In the genomic region with DNA sequence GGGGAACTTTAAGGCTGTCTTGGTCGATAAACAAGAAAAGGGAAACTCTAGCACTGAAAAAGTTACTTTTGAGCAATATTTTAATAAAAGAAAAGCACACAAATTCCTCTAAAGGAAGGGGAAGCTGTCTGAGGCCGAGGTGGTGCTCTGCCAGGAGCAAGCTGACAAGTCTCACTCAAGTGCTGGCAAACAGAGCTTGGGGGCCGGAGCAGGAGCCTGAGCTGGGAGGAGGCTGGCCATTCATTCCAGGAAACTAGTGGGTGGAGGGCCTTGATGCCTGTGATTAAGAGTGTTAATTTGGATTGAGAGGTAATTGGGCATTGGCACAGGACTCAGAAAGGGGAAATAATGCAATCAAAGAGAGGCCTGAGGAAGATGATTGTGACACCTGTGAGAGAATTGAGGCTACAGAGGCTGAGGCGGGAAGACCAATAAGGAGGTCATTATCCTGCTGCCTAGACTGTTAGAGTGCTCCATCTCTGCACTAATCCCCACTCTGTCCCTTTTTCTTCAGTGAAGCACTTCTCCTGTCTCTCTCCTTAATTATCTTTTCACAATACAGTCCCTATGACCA, we compare ENCODE assay signal across 1 cellular context.
TF ChIP-seq lines count a peak whose summit lies in the region.

No MANE protein-coding gene starts in this region.

TF ChIP-seq in GM23338, 12 proteins besides CTCF, POLR2A, EP300 and RAD21 (continued from another document):
- TF ChIP-seq, protein P1, sequence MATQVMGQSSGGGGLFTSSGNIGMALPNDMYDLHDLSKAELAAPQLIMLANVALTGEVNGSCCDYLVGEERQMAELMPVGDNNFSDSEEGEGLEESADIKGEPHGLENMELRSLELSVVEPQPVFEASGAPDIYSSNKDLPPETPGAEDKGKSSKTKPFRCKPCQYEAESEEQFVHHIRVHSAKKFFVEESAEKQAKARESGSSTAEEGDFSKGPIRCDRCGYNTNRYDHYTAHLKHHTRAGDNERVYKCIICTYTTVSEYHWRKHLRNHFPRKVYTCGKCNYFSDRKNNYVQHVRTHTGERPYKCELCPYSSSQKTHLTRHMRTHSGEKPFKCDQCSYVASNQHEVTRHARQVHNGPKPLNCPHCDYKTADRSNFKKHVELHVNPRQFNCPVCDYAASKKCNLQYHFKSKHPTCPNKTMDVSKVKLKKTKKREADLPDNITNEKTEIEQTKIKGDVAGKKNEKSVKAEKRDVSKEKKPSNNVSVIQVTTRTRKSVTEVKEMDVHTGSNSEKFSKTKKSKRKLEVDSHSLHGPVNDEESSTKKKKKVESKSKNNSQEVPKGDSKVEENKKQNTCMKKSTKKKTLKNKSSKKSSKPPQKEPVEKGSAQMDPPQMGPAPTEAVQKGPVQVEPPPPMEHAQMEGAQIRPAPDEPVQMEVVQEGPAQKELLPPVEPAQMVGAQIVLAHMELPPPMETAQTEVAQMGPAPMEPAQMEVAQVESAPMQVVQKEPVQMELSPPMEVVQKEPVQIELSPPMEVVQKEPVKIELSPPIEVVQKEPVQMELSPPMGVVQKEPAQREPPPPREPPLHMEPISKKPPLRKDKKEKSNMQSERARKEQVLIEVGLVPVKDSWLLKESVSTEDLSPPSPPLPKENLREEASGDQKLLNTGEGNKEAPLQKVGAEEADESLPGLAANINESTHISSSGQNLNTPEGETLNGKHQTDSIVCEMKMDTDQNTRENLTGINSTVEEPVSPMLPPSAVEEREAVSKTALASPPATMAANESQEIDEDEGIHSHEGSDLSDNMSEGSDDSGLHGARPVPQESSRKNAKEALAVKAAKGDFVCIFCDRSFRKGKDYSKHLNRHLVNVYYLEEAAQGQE (IDR thresholded peaks at IDR 0.05; ENCODE audit: unreplicated experiment): no peak
- TF ChIP-seq EZH2phosphoT487 (IDR thresholded peaks at IDR 0.05; ENCODE audit: unreplicated experiment) (no peak), POLR2AphosphoS5 (IDR thresholded peaks at IDR 0.05; ENCODE audit: low read depth) (no peak)
- TF ChIP-seq, protein P2, sequence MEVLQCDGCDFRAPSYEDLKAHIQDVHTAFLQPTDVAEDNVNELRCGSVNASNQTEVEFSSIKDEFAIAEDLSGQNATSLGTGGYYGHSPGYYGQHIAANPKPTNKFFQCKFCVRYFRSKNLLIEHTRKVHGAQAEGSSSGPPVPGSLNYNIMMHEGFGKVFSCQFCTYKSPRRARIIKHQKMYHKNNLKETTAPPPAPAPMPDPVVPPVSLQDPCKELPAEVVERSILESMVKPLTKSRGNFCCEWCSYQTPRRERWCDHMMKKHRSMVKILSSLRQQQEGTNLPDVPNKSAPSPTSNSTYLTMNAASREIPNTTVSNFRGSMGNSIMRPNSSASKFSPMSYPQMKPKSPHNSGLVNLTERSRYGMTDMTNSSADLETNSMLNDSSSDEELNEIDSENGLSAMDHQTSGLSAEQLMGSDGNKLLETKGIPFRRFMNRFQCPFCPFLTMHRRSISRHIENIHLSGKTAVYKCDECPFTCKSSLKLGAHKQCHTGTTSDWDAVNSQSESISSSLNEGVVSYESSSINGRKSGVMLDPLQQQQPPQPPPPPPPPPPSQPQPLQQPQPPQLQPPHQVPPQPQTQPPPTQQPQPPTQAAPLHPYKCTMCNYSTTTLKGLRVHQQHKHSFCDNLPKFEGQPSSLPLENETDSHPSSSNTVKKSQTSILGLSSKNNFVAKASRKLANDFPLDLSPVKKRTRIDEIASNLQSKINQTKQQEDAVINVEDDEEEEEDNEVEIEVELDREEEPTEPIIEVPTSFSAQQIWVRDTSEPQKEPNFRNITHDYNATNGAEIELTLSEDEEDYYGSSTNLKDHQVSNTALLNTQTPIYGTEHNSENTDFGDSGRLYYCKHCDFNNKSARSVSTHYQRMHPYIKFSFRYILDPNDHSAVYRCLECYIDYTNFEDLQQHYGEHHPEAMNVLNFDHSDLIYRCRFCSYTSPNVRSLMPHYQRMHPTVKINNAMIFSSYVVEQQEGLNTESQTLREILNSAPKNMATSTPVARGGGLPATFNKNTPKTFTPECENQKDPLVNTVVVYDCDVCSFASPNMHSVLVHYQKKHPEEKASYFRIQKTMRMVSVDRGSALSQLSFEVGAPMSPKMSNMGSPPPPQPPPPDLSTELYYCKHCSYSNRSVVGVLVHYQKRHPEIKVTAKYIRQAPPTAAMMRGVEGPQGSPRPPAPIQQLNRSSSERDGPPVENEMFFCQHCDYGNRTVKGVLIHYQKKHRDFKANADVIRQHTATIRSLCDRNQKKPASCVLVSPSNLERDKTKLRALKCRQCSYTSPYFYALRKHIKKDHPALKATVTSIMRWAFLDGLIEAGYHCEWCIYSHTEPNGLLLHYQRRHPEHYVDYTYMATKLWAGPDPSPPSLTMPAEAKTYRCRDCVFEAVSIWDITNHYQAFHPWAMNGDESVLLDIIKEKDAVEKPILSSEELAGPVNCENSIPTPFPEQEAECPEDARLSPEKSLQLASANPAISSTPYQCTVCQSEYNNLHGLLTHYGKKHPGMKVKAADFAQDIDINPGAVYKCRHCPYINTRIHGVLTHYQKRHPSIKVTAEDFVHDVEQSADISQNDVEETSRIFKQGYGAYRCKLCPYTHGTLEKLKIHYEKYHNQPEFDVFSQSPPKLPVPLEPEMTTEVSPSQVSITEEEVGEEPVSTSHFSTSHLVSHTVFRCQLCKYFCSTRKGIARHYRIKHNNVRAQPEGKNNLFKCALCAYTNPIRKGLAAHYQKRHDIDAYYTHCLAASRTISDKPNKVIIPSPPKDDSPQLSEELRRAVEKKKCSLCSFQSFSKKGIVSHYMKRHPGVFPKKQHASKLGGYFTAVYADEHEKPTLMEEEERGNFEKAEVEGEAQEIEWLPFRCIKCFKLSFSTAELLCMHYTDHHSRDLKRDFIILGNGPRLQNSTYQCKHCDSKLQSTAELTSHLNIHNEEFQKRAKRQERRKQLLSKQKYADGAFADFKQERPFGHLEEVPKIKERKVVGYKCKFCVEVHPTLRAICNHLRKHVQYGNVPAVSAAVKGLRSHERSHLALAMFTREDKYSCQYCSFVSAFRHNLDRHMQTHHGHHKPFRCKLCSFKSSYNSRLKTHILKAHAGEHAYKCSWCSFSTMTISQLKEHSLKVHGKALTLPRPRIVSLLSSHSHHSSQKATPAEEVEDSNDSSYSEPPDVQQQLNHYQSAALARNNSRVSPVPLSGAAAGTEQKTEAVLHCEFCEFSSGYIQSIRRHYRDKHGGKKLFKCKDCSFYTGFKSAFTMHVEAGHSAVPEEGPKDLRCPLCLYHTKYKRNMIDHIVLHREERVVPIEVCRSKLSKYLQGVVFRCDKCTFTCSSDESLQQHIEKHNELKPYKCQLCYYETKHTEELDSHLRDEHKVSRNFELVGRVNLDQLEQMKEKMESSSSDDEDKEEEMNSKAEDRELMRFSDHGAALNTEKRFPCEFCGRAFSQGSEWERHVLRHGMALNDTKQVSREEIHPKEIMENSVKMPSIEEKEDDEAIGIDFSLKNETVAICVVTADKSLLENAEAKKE (CRISPR knock-in tag; IDR thresholded peaks at IDR 0.05): no peak
- TF ChIP-seq, protein P3, sequence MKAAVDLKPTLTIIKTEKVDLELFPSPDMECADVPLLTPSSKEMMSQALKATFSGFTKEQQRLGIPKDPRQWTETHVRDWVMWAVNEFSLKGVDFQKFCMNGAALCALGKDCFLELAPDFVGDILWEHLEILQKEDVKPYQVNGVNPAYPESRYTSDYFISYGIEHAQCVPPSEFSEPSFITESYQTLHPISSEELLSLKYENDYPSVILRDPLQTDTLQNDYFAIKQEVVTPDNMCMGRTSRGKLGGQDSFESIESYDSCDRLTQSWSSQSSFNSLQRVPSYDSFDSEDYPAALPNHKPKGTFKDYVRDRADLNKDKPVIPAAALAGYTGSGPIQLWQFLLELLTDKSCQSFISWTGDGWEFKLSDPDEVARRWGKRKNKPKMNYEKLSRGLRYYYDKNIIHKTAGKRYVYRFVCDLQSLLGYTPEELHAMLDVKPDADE (IDR thresholded peaks at IDR 0.05): no peak
